9 cellular contexts compared by ENCODE assay signal in genomic region chr7:40700653-40701475, GRCh38.
DNase-seq lines count a peak whose midpoint lies in the region; ATAC-seq, FAIRE-seq and TF ChIP-seq lines count a peak whose summit lies in the region.
"Had no signal": no experiment of that assay in that cellular context is flagged by ENCODE, and none has a peak within 500 bp of the region (broad histone marks: within the 10 kb centered on the region; RNA-seq: fewer than 3 reads in every experiment).

No MANE protein-coding gene starts in this region.

- H3K4me1 ChIP-seq in H1 (replicated peaks in 1 of 4; ENCODE audit: control insufficient read depth in 3 of 4, insufficient read depth in 4 of 4, low read length in 3 of 4) (peaks cover 0 to 4% (median 2%) of the 10 kb centered on the region in 4 experiments; a peak in 4 of 7 replicates), heart left ventricle (peaks cover 0 to 4% (median 0%) of the 10 kb centered on the region in 12 donors)

- H3K4me1 Mint-ChIP-seq in activated CD4-positive, alpha-beta memory T cell treated with anti-CD3 and anti-CD28 coated beads for 36 hours (ENCODE audit: low read depth) = peaks cover 6% of the 10 kb centered on the region
- peaks cover 3% of the 10 kb centered on the region for H3K4me1 Mint-ChIP-seq in activated CD4-positive, alpha-beta memory T cell treated with anti-CD3 and anti-CD28 coated beads, Interleukin-2, amount 10 ng/mL, durations not matched to agents 7 days and 5 days

- no peaks in the 10 kb centered on the region for H3K36me3 Mint-ChIP-seq in activated CD4-positive, alpha-beta memory T cell treated with anti-CD3 and anti-CD28 coated beads for 36 hours
- no peaks in the 10 kb centered on the region for H3K36me3 Mint-ChIP-seq in activated CD4-positive, alpha-beta memory T cell treated with anti-CD3 and anti-CD28 coated beads, Interleukin-2, amount 10 ng/mL, durations not matched to agents 7 days and 5 days (ENCODE audit: low read depth)

- no peaks in the 10 kb centered on the region for H3K9me3 ChIP-seq in SU-DHL-6 (ENCODE audit: insufficient read depth, low read length)
- H3K9me3 ChIP-seq in H1 (ENCODE audit: insufficient read depth in 2 of 2, low read depth in 1 of 2, low read length in 1 of 2) = no peaks in the 10 kb centered on the region
- H3K9me3 ChIP-seq in heart left ventricle = no peaks in the 10 kb centered on the region

- no peak overlapping the region for H3K56ac ChIP-seq in H1 (replicated peaks; ENCODE audit: insufficient read length, low read depth, low read length)

- no peak overlapping the region for H3K27ac Mint-ChIP-seq in activated CD4-positive, alpha-beta memory T cell treated with anti-CD3 and anti-CD28 coated beads for 36 hours
- no peak overlapping the region for H3K27ac Mint-ChIP-seq in activated CD4-positive, alpha-beta memory T cell treated with anti-CD3 and anti-CD28 coated beads, Interleukin-2, amount 10 ng/mL, durations not matched to agents 7 days and 5 days

- no peaks in the 10 kb centered on the region for H3K9me3 Mint-ChIP-seq in activated CD4-positive, alpha-beta memory T cell treated with anti-CD3 and anti-CD28 coated beads for 36 hours
- H3K9me3 Mint-ChIP-seq in activated CD4-positive, alpha-beta memory T cell treated with anti-CD3 and anti-CD28 coated beads, Interleukin-2, amount 10 ng/mL, durations not matched to agents 7 days and 5 days = peaks cover 5% of the 10 kb centered on the region

- 0 out of 2 replicates have a peak overlapping the region, but pooled peaks have one; percentile 22 for H2BK5ac ChIP-seq in H1 (ENCODE audit: low read depth, low read length)

- H3K14ac ChIP-seq in H1 (ENCODE audit: insufficient read length) = no peak overlapping the region

- DNase-seq in activated CD4-positive, alpha-beta memory T cell treated with anti-CD3 and anti-CD28 coated beads for 36 hours = peak; percentile 12
- DNase-seq in activated CD4-positive, alpha-beta memory T cell treated with anti-CD3 and anti-CD28 coated beads, Interleukin-2, amount 10 ng/mL, durations not matched to agents 7 days and 5 days = no peak
- DNase-seq in H1 (ENCODE audit: low read depth in 1 of 2, low spot score in 2 of 2) (no peak), hippocampal formation (lab: John Stamatoyannopoulos, UW) (no peak), heart left ventricle (no peak)
- DNase-seq in stimulated activated naive CD8-positive, alpha-beta T cell treated with anti-CD3 and anti-CD28 coated beads, Interleukin-15, Interleukin-2, amounts not matched to agents 100 U/mL and 50 U/mL, for 24 hours = peak; percentile 34
- DNase-seq: effector CD4-positive, alpha-beta T cell had no signal

- no peaks in the 10 kb centered on the region for H3K27me3 Mint-ChIP-seq in activated CD4-positive, alpha-beta memory T cell treated with anti-CD3 and anti-CD28 coated beads for 36 hours
- no peaks in the 10 kb centered on the region for H3K27me3 Mint-ChIP-seq in activated CD4-positive, alpha-beta memory T cell treated with anti-CD3 and anti-CD28 coated beads, Interleukin-2, amount 10 ng/mL, durations not matched to agents 7 days and 5 days

- peak overlapping the region; percentile 44 for H3K18ac ChIP-seq in H1 (ENCODE audit: extremely low read depth, low read length)

- TF ChIP-seq RAD21 in H1 (IDR thresholded peaks at IDR 0.05 in 1 of 2, conservative IDR thresholded peaks at IDR 0.05 in 1 of 2; ENCODE audit: low read depth in 2 of 2, low read length in 2 of 2) = peak; percentile 23 to 28; a peak in 2 of 4 replicates

- H3K27me3 ChIP-seq in SU-DHL-6 (ENCODE audit: low read length) = no peaks in the 10 kb centered on the region
- no peaks in the 10 kb centered on the region for H3K27me3 ChIP-seq in H1 (replicated peaks in 1 of 4; ENCODE audit: control insufficient read depth in 3 of 4, extremely low read depth in 1 of 4, insufficient read depth in 3 of 4, low read length in 3 of 4)
- H3K27me3 ChIP-seq in heart left ventricle = no peaks in the 10 kb centered on the region

- H4K20me1 ChIP-seq in SU-DHL-6 (ENCODE audit: low read depth, low read length) = no peaks in the 10 kb centered on the region
- no peaks in the 10 kb centered on the region for H4K20me1 ChIP-seq in H1 (replicated peaks in 1 of 2; ENCODE audit: control insufficient read depth in 1 of 2, insufficient read depth in 2 of 2, low read length in 2 of 2)

- H3K23me2 ChIP-seq in H1 (ENCODE audit: low read depth, low read length) = no peaks in the 10 kb centered on the region

- intact Hi-C loops in activated CD4-positive, alpha-beta memory T cell treated with anti-CD3 and anti-CD28 coated beads for 36 hours (cut with micrococcal nuclease) = no loop called here
- intact Hi-C loops in heart left ventricle (cut with DNase I) = no loop called here

- TF ChIP-seq CTCF in SU-DHL-6 (IDR thresholded peaks at IDR 0.05; ENCODE audit: insufficient read depth, low read length, poor library complexity, severe bottlenecking) (no peak), H1 (IDR thresholded peaks at IDR 0.05; ENCODE audit: control extremely low read depth in 1 of 3, insufficient read depth in 1 of 3, low read depth in 1 of 3, low read length in 3 of 3) (peak in 1 of 3 experiments; percentile 20; a peak in 1 of 4 replicates), heart left ventricle (IDR thresholded peaks at IDR 0.05) (no peak)

- no peak overlapping the region for H3K9ac ChIP-seq in SU-DHL-6 (ENCODE audit: low read length)
- no peak overlapping the region for H3K9ac ChIP-seq in H1 (replicated peaks in 1 of 4; ENCODE audit: extremely low read depth in 1 of 4, low read depth in 3 of 4, low read length in 3 of 4)

- TF ChIP-seq POLR2A in H1 (IDR thresholded peaks at IDR 0.05; ENCODE audit: control extremely low read depth in 1 of 2, low read depth in 2 of 2, low read length in 2 of 2) = no peak
- TF ChIP-seq POLR2A in heart left ventricle (IDR thresholded peaks at IDR 0.05) = no peak

- no peak overlapping the region for H2AK5ac ChIP-seq in H1 (ENCODE audit: low read depth, low read length)

- no peak overlapping the region for H2BK20ac ChIP-seq in H1 (ENCODE audit: low read length)

- no peak overlapping the region for H4K8ac ChIP-seq in H1 (ENCODE audit: extremely low read depth, insufficient read depth, low read length)

- H2AFZ ChIP-seq in SU-DHL-6 (ENCODE audit: low read depth, low read length, severe bottlenecking) (peak overlapping the region; percentile 3), H1 (ENCODE audit: low read length) (peak overlapping the region; percentile 56; the same call in 1 of the 2 replicates)

- no peaks in the 10 kb centered on the region for H3K9me2 ChIP-seq in SU-DHL-6 (replicated peaks; ENCODE audit: insufficient read depth, low read length)

- POLR2A ChIA-PET in activated CD4-positive, alpha-beta memory T cell treated with anti-CD3 and anti-CD28 coated beads for 36 hours (lab: Charles Lee) = no interaction called here
- POLR2A ChIA-PET in activated CD4-positive, alpha-beta memory T cell treated with anti-CD3 and anti-CD28 coated beads, Interleukin-2, amount 10 ng/mL, durations not matched to agents 7 days and 5 days (lab: Charles Lee) = no interaction called here
- POLR2A ChIA-PET in H1 (lab: Charles Lee; ENCODE audit: partially characterized antibody) = no interaction called here

- H3K4me3 ChIP-seq in SU-DHL-6 (ENCODE audit: insufficient read depth, low read length, poor library complexity, severe bottlenecking) = no peak overlapping the region
- H3K4me3 ChIP-seq in H1 (ENCODE audit: extremely low read depth in 1 of 4, insufficient read depth in 2 of 4, low read depth in 3 of 4, low read length in 4 of 4) = no peak overlapping the region
- H3K4me3 ChIP-seq in heart left ventricle = no peak overlapping the region

- no peak overlapping the region for H2BK120ac ChIP-seq in H1 (replicated peaks; ENCODE audit: low read depth, low read length)

- H3F3A ChIP-seq in SU-DHL-6 (ENCODE audit: insufficient read depth) = no peaks in the 10 kb centered on the region

- H4K91ac ChIP-seq in H1 (replicated peaks; ENCODE audit: insufficient read length, low read length) = no peak overlapping the region

- H3K36me3 ChIP-seq in SU-DHL-6 (ENCODE audit: low read length) (no peaks in the 10 kb centered on the region), H1 (ENCODE audit: control insufficient read depth in 2 of 4, insufficient read depth in 4 of 4, low read length in 3 of 4) (no peaks in the 10 kb centered on the region), heart left ventricle (no peaks in the 10 kb centered on the region)

- no peaks in the 10 kb centered on the region for H3K79me1 ChIP-seq in H1 (ENCODE audit: low read depth, low read length)

- H3K23ac ChIP-seq in H1 (ENCODE audit: insufficient read length) = no peak overlapping the region

- no peak overlapping the region for H3K4me3 Mint-ChIP-seq in activated CD4-positive, alpha-beta memory T cell treated with anti-CD3 and anti-CD28 coated beads for 36 hours
- H3K4me3 Mint-ChIP-seq in activated CD4-positive, alpha-beta memory T cell treated with anti-CD3 and anti-CD28 coated beads, Interleukin-2, amount 10 ng/mL, durations not matched to agents 7 days and 5 days = no peak overlapping the region

- H2BK15ac ChIP-seq in H1 (ENCODE audit: low read length) = no peak overlapping the region

- H3K79me2 ChIP-seq in SU-DHL-6 (ENCODE audit: insufficient read depth, low read length) = no peaks in the 10 kb centered on the region
- H3K79me2 ChIP-seq in H1 (ENCODE audit: control insufficient read depth in 1 of 2, insufficient read depth in 2 of 2, low read length in 2 of 2) = no peaks in the 10 kb centered on the region

- H3K4me2 ChIP-seq in SU-DHL-6 (ENCODE audit: low read depth, low read length, poor library complexity, severe bottlenecking) (no peak overlapping the region), H1 (ENCODE audit: insufficient read depth in 1 of 2, low read depth in 2 of 2, low read length in 2 of 2) (no peak overlapping the region)

- ATAC-seq in stimulated activated naive CD8-positive, alpha-beta T cell treated with anti-CD3 and anti-CD28 coated beads, Interleukin-15, Interleukin-2, amounts not matched to agents 100 U/mL and 50 U/mL, for 24 hours = peak; percentile 62
- ATAC-seq in heart left ventricle = no peak
- no peak for ATAC-seq in HG03442 (IDR thresholded peaks at IDR 0.05; ENCODE audit: unreplicated experiment)

- no peak overlapping the region for H4K5ac ChIP-seq in H1 (ENCODE audit: insufficient read length, low read depth, low read length)

- CTCF ChIA-PET in activated CD4-positive, alpha-beta memory T cell treated with anti-CD3 and anti-CD28 coated beads for 36 hours (lab: Charles Lee) = no interaction called here
- CTCF ChIA-PET in activated CD4-positive, alpha-beta memory T cell treated with anti-CD3 and anti-CD28 coated beads, Interleukin-2, amount 10 ng/mL, durations not matched to agents 7 days and 5 days (lab: Charles Lee) = no interaction called here
- CTCF ChIA-PET in H1 (lab: Charles Lee; ENCODE audit: partially characterized antibody) = interaction anchor here (0.6 to 6.2 kb wide), 10 partner anchors 8 to 1004 kb away, joined by 3 to 28 read pairs (median 4); no protein-coding TSS in a partner anchor

- FAIRE-seq in H1 (lab: Jason Lieb, UNC) = peak; percentile 60

- no peak for TF ChIP-seq EP300 in H1 (IDR thresholded peaks at IDR 0.05; ENCODE audit: borderline replicate concordance in 1 of 2, low read depth in 2 of 2, low read length in 2 of 2)

- no peak overlapping the region for H3K27ac ChIP-seq in SU-DHL-6 (ENCODE audit: low read depth, low read length)
- H3K27ac ChIP-seq in H1 (ENCODE audit: low read depth, low read length) = no peak overlapping the region
- H3K27ac ChIP-seq in heart left ventricle = no peak overlapping the region

- 69% methylated on average over 9 of the region's 9 CpGs; no CpG with 5 or more reads in 1 of the 2 experiments for WGBS in H1 (ENCODE audit: extremely low coverage in 1 of 2, insufficient coverage in 1 of 2, insufficient read length in 1 of 2, insufficient replicate concordance in 2 of 2, low coverage in 1 of 2, low lambda C conversion rate in 2 of 2, missing lambda C conversion rate in 1 of 2), 2 experiments
- WGBS in heart left ventricle, 4 donors = 71 to 77% (median 76%) methylated on average over 6 to 9 of the region's 9 CpGs

- H3K4ac ChIP-seq in H1 (replicated peaks; ENCODE audit: insufficient read length, low read depth, low read length) = no peak overlapping the region

- H2BK12ac ChIP-seq in H1 (ENCODE audit: low read depth, low read length) = no peak overlapping the region

Comparison
In these comparisons a context has a peak if more than half of its experiments do, and no peak if none do; other contexts are left out.
1. DNase-seq: peak in activated CD4-positive, alpha-beta memory T cell treated with anti-CD3 and anti-CD28 coated beads for 36 hours (single experiment) and stimulated activated naive CD8-positive, alpha-beta T cell treated with anti-CD3 and anti-CD28 coated beads, Interleukin-15, Interleukin-2, amounts not matched to agents 100 U/mL and 50 U/mL, for 24 hours (single experiment); none in activated CD4-positive, alpha-beta memory T cell treated with anti-CD3 and anti-CD28 coated beads, Interleukin-2, amount 10 ng/mL, durations not matched to agents 7 days and 5 days (single experiment), H1 (0 of 2), hippocampal formation (0 of 2) and heart left ventricle (0 of 5).